In genomic region chr19:13132471-13133166, GRCh38 we compare ENCODE assay signal across 8 cellular contexts. TPM values are rescaled to one million over a fixed set of nuclear protein-coding genes. Genes with fewer than 3 reads are reported as not detected.
DNase-seq lines count a peak whose midpoint lies in the region; ATAC-seq and TF ChIP-seq lines count a peak whose summit lies in the region.

No MANE protein-coding gene starts in this region.

- H3K4me3 ChIP-seq in fibroblast of lung (replicated peaks in 1 of 4; ENCODE audit: control extremely low read depth in 1 of 4, insufficient read depth in 1 of 4, low read depth in 3 of 4, low read length in 4 of 4) (no peak overlapping the region), BE2C (ENCODE audit: low read depth, low read length) (no peak overlapping the region)

- no peak overlapping the region for H3K9ac ChIP-seq in fibroblast of lung (ENCODE audit: insufficient read depth, low read length)

- no peaks in the 10 kb centered on the region for H3K9me3 ChIP-seq in fibroblast of lung (ENCODE audit: control insufficient read depth, insufficient read depth, low read depth, low read length)
- H3K9me3 ChIP-seq in BE2C, result no peaks in the 10 kb centered on the region

- H3K27me3 ChIP-seq in fibroblast of lung (ENCODE audit: control insufficient read depth, insufficient read depth, low read length), result no peaks in the 10 kb centered on the region
- no peaks in the 10 kb centered on the region for H3K27me3 ChIP-seq in BE2C

- no peak for TF ChIP-seq CTCF in fibroblast of lung (conservative IDR thresholded peaks at IDR 0.05 in 1 of 2, IDR thresholded peaks at IDR 0.05 in 1 of 2; ENCODE audit: low read depth in 1 of 2, low read length in 2 of 2)
- no peak for TF ChIP-seq CTCF in BE2C (IDR thresholded peaks at IDR 0.05; ENCODE audit: low read depth, low read length)

- DNase-seq in M059J (ENCODE audit: low read depth), result peak; percentile 86
- peak; percentile 71 for DNase-seq in activated CD8-positive, alpha-beta memory T cell treated with anti-CD3 and anti-CD28 coated beads for 24 hours
- DNase-seq in fibroblast of lung (ENCODE audit: low read depth in 2 of 2), result peak; percentile 33 to 89
- DNase-seq in stimulated activated CD8-positive, alpha-beta memory T cell treated with anti-CD3 and anti-CD28 coated beads, Interleukin-15, amount 100 ng/mL, for 48 hours (ENCODE audit: low read depth in 2 of 2), result peak; percentile 68 to 71
- DNase-seq in BE2C, result no peak
- DNase-seq in cortex of kidney (lab: John Stamatoyannopoulos, UW), result no peak

- H3K4me1 ChIP-seq in fibroblast of lung (ENCODE audit: control insufficient read depth, extremely low read depth, insufficient read depth, low read length), result no peaks in the 10 kb centered on the region
- H3K4me1 ChIP-seq in BE2C, result no peaks in the 10 kb centered on the region

- no peaks in the 10 kb centered on the region for H4K20me1 ChIP-seq in fibroblast of lung (ENCODE audit: control insufficient read depth, extremely low read depth, insufficient read depth, low read length)

- H3K36me3 ChIP-seq in fibroblast of lung (ENCODE audit: control insufficient read depth, insufficient read depth, low read length), result peaks cover 21% of the 10 kb centered on the region
- peaks cover 41% of the 10 kb centered on the region for H3K36me3 ChIP-seq in BE2C

- no peak overlapping the region for H3K4me2 ChIP-seq in fibroblast of lung (ENCODE audit: extremely low read depth, insufficient read depth, low read length)

- no peak overlapping the region for H2AFZ ChIP-seq in fibroblast of lung (ENCODE audit: low read length)

- peak overlapping the region; percentile 1 for H3K27ac ChIP-seq in fibroblast of lung (ENCODE audit: insufficient read depth, low read length)

- peaks cover 65% of the 10 kb centered on the region for H3K79me2 ChIP-seq in fibroblast of lung (ENCODE audit: control insufficient read depth, insufficient read depth, low read length)

- ATAC-seq in GM18519 (IDR thresholded peaks at IDR 0.05; ENCODE audit: low FRiP score, unreplicated experiment), result no peak
- ATAC-seq in GM18909 (IDR thresholded peaks at IDR 0.05; ENCODE audit: poor library complexity, unreplicated experiment), result no peak

RNA-seq across cellular contexts. Expression of gene NACC1, which starts 14.6 kb away (rescaled TPM):
- 48.1 and 126 TPM in 2 replicates for total RNA-seq in M059J (2014; rRNA removed; shearing (Covaris generic))
- 24.7 and 31.9 TPM in 2 replicates for total RNA-seq in fibroblast of lung
- 33.5 and 64.7 TPM in 2 replicates for polyA plus RNA-seq in fibroblast of lung
- polyA plus RNA-seq in fibroblast of lung (2012), result 38.6 and 61.6 TPM in 2 replicates
- 78.1 and 116 TPM in 2 replicates for polyA minus RNA-seq in fibroblast of lung (ENCODE audit: low replicate concordance)
- polyA plus RNA-seq in BE2C (2012; ENCODE audit: insufficient read depth, insufficient read length, low read depth), result 97.8 TPM

RNA-seq across cellular contexts. Expression of gene TRMT1, which starts 16.1 kb away (rescaled TPM):
- total RNA-seq in M059J (2014; rRNA removed; shearing (Covaris generic)), result 19.9 and 23.0 TPM in 2 replicates
- 20.3 and 21.8 TPM in 2 replicates for total RNA-seq in fibroblast of lung
- polyA plus RNA-seq in fibroblast of lung, result 12.2 and 17.9 TPM in 2 replicates
- 12.4 and 24.1 TPM in 2 replicates for polyA plus RNA-seq in fibroblast of lung (2012)
- 24.9 and 36.2 TPM in 2 replicates for polyA minus RNA-seq in fibroblast of lung (ENCODE audit: low replicate concordance)
- polyA plus RNA-seq in BE2C (2012; ENCODE audit: insufficient read depth, insufficient read length, low read depth), result 98.5 TPM

RNA-seq across cellular contexts. Expression of gene STX10, which starts 17.6 kb away (rescaled TPM):
- 122 and 124 TPM in 2 replicates for total RNA-seq in M059J (2014; rRNA removed; shearing (Covaris generic))
- total RNA-seq in fibroblast of lung, result 69.2 and 78.1 TPM in 2 replicates
- 48.9 and 54.3 TPM in 2 replicates for polyA plus RNA-seq in fibroblast of lung
- polyA plus RNA-seq in fibroblast of lung (2012), result 61.8 and 73.6 TPM in 2 replicates
- 68.6 and 178 TPM in 2 replicates for polyA minus RNA-seq in fibroblast of lung (ENCODE audit: low replicate concordance)
- 274 TPM for polyA plus RNA-seq in BE2C (2012; ENCODE audit: insufficient read depth, insufficient read length, low read depth)

RNA-seq across cellular contexts. Expression of gene IER2, which starts 17.6 kb away (rescaled TPM):
- total RNA-seq in M059J (2014; rRNA removed; shearing (Covaris generic)), result 16.6 and 33.0 TPM in 2 replicates
- total RNA-seq in fibroblast of lung, result 21.1 and 26.4 TPM in 2 replicates
- polyA plus RNA-seq in fibroblast of lung, result 16.5 and 99.6 TPM in 2 replicates
- polyA plus RNA-seq in fibroblast of lung (2012), result 30.8 and 154 TPM in 2 replicates
- polyA minus RNA-seq in fibroblast of lung (ENCODE audit: low replicate concordance), result 9.2 and 22.2 TPM in 2 replicates
- 291 TPM for polyA plus RNA-seq in BE2C (2012; ENCODE audit: insufficient read depth, insufficient read length, low read depth)

RNA-seq across cellular contexts. Expression of gene LYL1, which starts 30.0 kb away (rescaled TPM):
- total RNA-seq in M059J (2014; rRNA removed; shearing (Covaris generic)), result not detected in 2 replicates
- total RNA-seq in fibroblast of lung, result under 0.01 and 1.2 TPM in 2 replicates
- polyA plus RNA-seq in fibroblast of lung, result 0.26 and 0.30 TPM in 2 replicates
- polyA plus RNA-seq in fibroblast of lung (2012), result 0.50 and 0.96 TPM in 2 replicates
- polyA minus RNA-seq in fibroblast of lung (ENCODE audit: low replicate concordance), result 0.22 TPM in 1 of 2 replicates, not detected in the other
- polyA plus RNA-seq in BE2C (2012; ENCODE audit: insufficient read depth, insufficient read length, low read depth), result 75.7 TPM

Comparison
In these comparisons a context has a peak if more than half of its experiments do, and no peak if none do; other contexts are left out.
1. DNase-seq: peak in M059J (single experiment), activated CD8-positive, alpha-beta memory T cell treated with anti-CD3 and anti-CD28 coated beads for 24 hours (single experiment), fibroblast of lung (2 of 2) and stimulated activated CD8-positive, alpha-beta memory T cell treated with anti-CD3 and anti-CD28 coated beads, Interleukin-15, amount 100 ng/mL, for 48 hours (2 of 2); none in BE2C (single experiment) and cortex of kidney (single experiment).